ENCODE assay signal across 1 cellular context in the genomic region with DNA sequence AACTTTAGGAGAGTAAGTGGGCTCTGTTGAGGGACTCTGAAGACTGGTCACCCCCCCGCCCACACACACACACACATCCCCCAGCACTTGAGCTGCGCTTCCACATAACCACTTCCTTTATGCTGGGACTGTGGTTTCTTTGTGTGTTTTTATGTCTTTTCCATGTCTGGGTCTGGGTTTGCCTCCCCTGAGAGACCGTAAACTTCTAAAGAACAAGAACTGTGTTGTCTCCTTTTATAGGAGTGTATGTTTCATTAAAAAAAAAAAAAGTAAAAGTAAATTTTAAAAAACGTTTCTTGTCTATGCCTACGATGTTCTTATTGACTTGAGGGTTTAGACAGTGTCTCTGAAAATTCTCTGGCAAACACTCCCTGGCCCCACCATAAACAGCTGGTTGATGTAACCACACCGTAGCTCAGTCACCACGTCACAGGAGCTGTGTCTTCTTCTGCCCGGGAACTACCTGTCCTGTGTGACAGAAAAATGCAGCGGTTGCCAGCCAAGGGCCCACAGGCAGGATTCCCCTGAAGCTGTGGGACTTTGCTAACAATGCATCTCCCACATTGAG.
TF ChIP-seq lines count a peak whose summit lies in the region.

No MANE protein-coding gene starts in this region.

TF ChIP-seq in IMR-90, 13 proteins besides CTCF, POLR2A, EP300 and RAD21:
- TF ChIP-seq, protein P1, sequence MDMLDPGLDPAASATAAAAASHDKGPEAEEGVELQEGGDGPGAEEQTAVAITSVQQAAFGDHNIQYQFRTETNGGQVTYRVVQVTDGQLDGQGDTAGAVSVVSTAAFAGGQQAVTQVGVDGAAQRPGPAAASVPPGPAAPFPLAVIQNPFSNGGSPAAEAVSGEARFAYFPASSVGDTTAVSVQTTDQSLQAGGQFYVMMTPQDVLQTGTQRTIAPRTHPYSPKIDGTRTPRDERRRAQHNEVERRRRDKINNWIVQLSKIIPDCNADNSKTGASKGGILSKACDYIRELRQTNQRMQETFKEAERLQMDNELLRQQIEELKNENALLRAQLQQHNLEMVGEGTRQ (IDR thresholded peaks at IDR 0.05; ENCODE audit: low read depth, low read length): no peak
- no peak for TF ChIP-seq RCOR1 (IDR thresholded peaks at IDR 0.05; ENCODE audit: insufficient replicate concordance, low read length)
- TF ChIP-seq CEBPB (IDR thresholded peaks at IDR 0.05; ENCODE audit: low read depth, low read length): no peak
- TF ChIP-seq NFE2L2 (IDR thresholded peaks at IDR 0.05; ENCODE audit: low read depth, low read length): no peak
- TF ChIP-seq BHLHE40 (IDR thresholded peaks at IDR 0.05; ENCODE audit: low read depth, low read length): no peak
- TF ChIP-seq CHD1 (IDR thresholded peaks at IDR 0.05; ENCODE audit: low read depth, low read length): no peak
- no peak for TF ChIP-seq FOS (IDR thresholded peaks at IDR 0.05; ENCODE audit: low read depth, low read length)
- TF ChIP-seq MAFK (IDR thresholded peaks at IDR 0.05; ENCODE audit: low read depth, low read length): no peak
- no peak for TF ChIP-seq MAZ (IDR thresholded peaks at IDR 0.05; ENCODE audit: borderline replicate concordance, low read depth, low read length)
- no peak for TF ChIP-seq MXI1 (IDR thresholded peaks at IDR 0.05; ENCODE audit: borderline replicate concordance, low read depth, low read length)
- TF ChIP-seq, protein P2, sequence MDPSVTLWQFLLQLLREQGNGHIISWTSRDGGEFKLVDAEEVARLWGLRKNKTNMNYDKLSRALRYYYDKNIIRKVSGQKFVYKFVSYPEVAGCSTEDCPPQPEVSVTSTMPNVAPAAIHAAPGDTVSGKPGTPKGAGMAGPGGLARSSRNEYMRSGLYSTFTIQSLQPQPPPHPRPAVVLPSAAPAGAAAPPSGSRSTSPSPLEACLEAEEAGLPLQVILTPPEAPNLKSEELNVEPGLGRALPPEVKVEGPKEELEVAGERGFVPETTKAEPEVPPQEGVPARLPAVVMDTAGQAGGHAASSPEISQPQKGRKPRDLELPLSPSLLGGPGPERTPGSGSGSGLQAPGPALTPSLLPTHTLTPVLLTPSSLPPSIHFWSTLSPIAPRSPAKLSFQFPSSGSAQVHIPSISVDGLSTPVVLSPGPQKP (IDR thresholded peaks at IDR 0.05; ENCODE audit: borderline replicate concordance, low read depth, low read length): no peak
- no peak for TF ChIP-seq RFX5 (IDR thresholded peaks at IDR 0.05; ENCODE audit: low read depth, low read length)
- no peak for TF ChIP-seq SMC3 (IDR thresholded peaks at IDR 0.05; ENCODE audit: low read depth, low read length)
TF ChIP-seq in IMR-90: peak in this region for 0.
